8 cellular contexts compared by ENCODE assay signal in the genomic region with DNA sequence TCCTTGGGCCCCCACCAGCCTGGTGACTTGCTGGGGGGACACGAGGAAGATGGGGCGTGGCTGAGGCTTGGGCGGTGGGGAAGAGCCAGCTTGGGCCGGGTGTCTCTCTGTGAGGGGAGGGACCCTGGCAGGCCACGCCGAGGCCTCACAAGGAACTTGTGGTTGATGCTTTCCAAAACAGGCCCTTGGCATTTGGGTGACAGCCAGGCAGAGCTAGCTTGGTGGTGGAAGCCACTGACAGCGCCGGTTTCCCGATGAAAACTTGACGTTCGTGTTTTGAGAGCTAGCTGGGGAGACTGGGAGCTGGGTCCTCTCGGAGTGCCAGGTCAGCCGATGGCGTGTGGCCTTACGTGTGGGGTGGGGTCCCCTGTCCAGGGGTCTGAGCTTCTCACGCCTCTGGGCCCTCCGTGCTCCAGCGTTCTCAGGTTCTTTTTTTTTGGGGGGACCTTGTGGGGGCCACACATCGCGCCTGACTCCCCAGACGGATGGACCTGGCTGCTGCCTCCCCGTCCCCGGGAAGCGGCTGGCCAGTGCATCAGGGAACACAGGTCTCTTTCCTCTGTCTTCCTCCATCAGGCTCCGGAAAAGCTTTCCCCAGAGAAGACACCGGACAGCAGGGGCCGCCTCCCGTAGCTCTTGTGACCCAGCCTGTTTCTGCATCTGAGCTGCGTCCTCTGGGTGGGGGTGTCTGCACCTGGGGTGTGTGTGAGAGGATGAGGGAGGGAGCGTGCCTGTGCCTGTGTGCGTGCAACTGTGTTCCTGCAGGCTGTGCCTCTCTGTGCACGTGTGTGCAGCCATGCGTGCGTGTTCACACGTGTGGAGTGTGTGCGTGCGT.
DNase-seq lines count a peak whose midpoint lies in the region; ATAC-seq and TF ChIP-seq lines count a peak whose summit lies in the region.

No MANE protein-coding gene starts in this region.

- DNase-seq in DMS79 (lab: John Stamatoyannopoulos, UW) (peak; percentile 21), nephron progenitor cell (no peak), SW480 (ENCODE audit: low spot score) (no peak), NCI-H2196 (lab: John Stamatoyannopoulos, UW; ENCODE audit: unreplicated experiment) (no peak)
- no peak for DNase-seq in activated naive CD4-positive, alpha-beta T cell treated with anti-CD3 and anti-CD28 coated beads, Interleukin-2, amount 50 U/mL, for 72 hours (ENCODE audit: low spot score in 2 of 2)
- DNase-seq in effector CD8-positive, alpha-beta T cell (lab: John Stamatoyannopoulos, UW), result no peak

- H3K36me3 Mint-ChIP-seq in activated naive CD4-positive, alpha-beta T cell treated with anti-CD3 and anti-CD28 coated beads, Interleukin-2, amount 50 U/mL, for 72 hours, result no peaks in the 10 kb centered on the region
- no peaks in the 10 kb centered on the region for H3K36me3 Mint-ChIP-seq in nephron progenitor cell (ENCODE audit: low read depth)

- TF ChIP-seq CTCF in nephron progenitor cell (IDR thresholded peaks at IDR 0.05), result no peak

- peaks cover 12% of the 10 kb centered on the region for H3K4me1 Mint-ChIP-seq in nephron progenitor cell

- peak overlapping the region; percentile 56 for H3K4me3 Mint-ChIP-seq in nephron progenitor cell

- peaks cover 57% of the 10 kb centered on the region for H3K27me3 Mint-ChIP-seq in nephron progenitor cell (ENCODE audit: low read depth, poor library complexity)

- peak; percentile 28 for ATAC-seq in GM19455 (IDR thresholded peaks at IDR 0.05; ENCODE audit: unreplicated experiment)
- peak; percentile 42 for ATAC-seq in HG03460 (IDR thresholded peaks at IDR 0.05; ENCODE audit: unreplicated experiment)
- ATAC-seq in activated naive CD4-positive, alpha-beta T cell treated with anti-CD3 and anti-CD28 coated beads, Interleukin-2, amount 50 U/mL, for 72 hours, result peak; percentile 59 to 64

- no peaks in the 10 kb centered on the region for H3K9me3 Mint-ChIP-seq in activated naive CD4-positive, alpha-beta T cell treated with anti-CD3 and anti-CD28 coated beads, Interleukin-2, amount 50 U/mL, for 72 hours
- no peaks in the 10 kb centered on the region for H3K9me3 Mint-ChIP-seq in nephron progenitor cell

- no peak overlapping the region for H3K27ac Mint-ChIP-seq in activated naive CD4-positive, alpha-beta T cell treated with anti-CD3 and anti-CD28 coated beads, Interleukin-2, amount 50 U/mL, for 72 hours
- H3K27ac Mint-ChIP-seq in nephron progenitor cell, result no peak overlapping the region
